16 cellular contexts compared by ENCODE assay signal in genomic region chr2:233065200-233065589, GRCh38. TPM values are rescaled to one million over a fixed set of nuclear protein-coding genes. Genes with fewer than 3 reads are reported as not detected.
"Had no signal": no experiment of that assay in that cellular context is flagged by ENCODE, and none has a peak within 500 bp of the region (broad histone marks: within the 10 kb centered on the region; RNA-seq: fewer than 3 reads in every experiment).

No MANE protein-coding gene starts in this region.

RNA-seq across cellular contexts. Expression of gene NEU2, which starts 32.7 kb away (rescaled TPM):
- total RNA-seq: astrocyte; breast epithelium; cerebellum; dermis microvascular lymphatic vessel endothelial cell; foreskin keratinocyte; hepatocyte; left cardiac atrium; lung; mesothelial cell of epicardium; osteocyte; prostate gland; right atrium auricular region; T-helper 1 cell treated with Interleukin-12 subunit alpha and Interleukin-12 subunit beta and Interleukin-4 antibody, amounts not matched to agents 30 ng/mL and 1 ng/mL, for 36 hours; thoracic aorta; upper lobe of left lung had no signal
- polyA plus RNA-seq: adipose tissue, foreskin keratinocyte, hepatocyte, lung had no signal

RNA-seq across cellular contexts. Expression of gene NGEF, which starts 52.1 kb away (rescaled TPM):
- total RNA-seq: T-helper 1 cell treated with Interleukin-12 subunit alpha and Interleukin-12 subunit beta and Interleukin-4 antibody, amounts not matched to agents 30 ng/mL and 1 ng/mL, for 36 hours had no signal
